Comparison of ENCODE assay signal across 26 cellular contexts in genomic region chr3:138376663-138377062, GRCh38. TPM values are rescaled to one million over a fixed set of nuclear protein-coding genes. Genes with fewer than 3 reads are reported as not detected.
"Had no signal": no experiment of that assay in that cellular context is flagged by ENCODE, and none has a peak within 500 bp of the region (broad histone marks: within the 10 kb centered on the region; RNA-seq: fewer than 3 reads in every experiment).

No MANE protein-coding gene starts in this region.

- H3K4me3 Mint-ChIP-seq: central memory CD8-positive, alpha-beta T cell; dendritic cell treated with granulocyte-macrophage colony-stimulating factor and Interleukin-4, amounts not matched to agents 40 ng/mL and 50 ng/mL, for 4 days; effector memory CD8-positive, alpha-beta T cell; memory B cell; mesothelial cell of epicardium; natural killer cell treated with Interleukin-12 subunit alpha and Interleukin-12 subunit beta and Interleukin-15 and Interleukin-18, amount 100 ng/mL, for 72 hours; neural progenitor cell; stimulated activated naive B cell treated with anti-CD40 and anti-IgM and Interleukin-4, amounts not matched to agents 10 μg/mL and 1 μg/mL and 100 μg/mL, for 72 hours; stimulated activated naive CD8-positive, alpha-beta T cell treated with anti-CD3 and anti-CD28 coated beads, Interleukin-15, amount 100 ng/mL, for 72 hours had no signal

- H3K27me3 Mint-ChIP-seq: dendritic cell treated with granulocyte-macrophage colony-stimulating factor and Interleukin-4, amounts not matched to agents 40 ng/mL and 50 ng/mL, for 4 days had no signal

- DNase-seq: effector memory CD8-positive, alpha-beta T cell; hippocampal formation; kidney glomerular epithelial cell; lower lobe of right lung; nucleus accumbens; ovary; right lobe of liver; stimulated activated CD4-positive, alpha-beta T cell treated with anti-CD3 and anti-CD28 coated beads, Interleukin-2, amount 100 ng/mL, for 24 hours; stimulated activated CD4-positive, alpha-beta T cell treated with anti-CD3 and anti-CD28 coated beads, Interleukin-4, amount 100 ng/mL, for 4 hours; stimulated activated naive B cell treated with anti-CD40 and anti-IgM and Interleukin-4, amounts not matched to agents 10 μg/mL and 1 μg/mL and 100 μg/mL, for 72 hours; stimulated activated naive CD8-positive, alpha-beta T cell treated with anti-CD3 and anti-CD28 coated beads, Interleukin-15, amount 100 ng/mL, for 72 hours; trophoblast cell had no signal

- H3K36me3 ChIP-seq: lower lobe of right lung, neural progenitor cell, ovary, right lobe of liver, thoracic aorta had no signal

- ATAC-seq: effector memory CD8-positive, alpha-beta T cell; left lobe of liver; lower lobe of right lung; natural killer cell treated with Interleukin-12 subunit alpha and Interleukin-12 subunit beta and Interleukin-15 and Interleukin-18, amount 100 ng/mL, for 72 hours; right lobe of liver; stimulated activated naive B cell treated with anti-CD40 and anti-IgM and Interleukin-4, amounts not matched to agents 10 μg/mL and 1 μg/mL and 100 μg/mL, for 72 hours; stimulated activated naive CD8-positive, alpha-beta T cell treated with anti-CD3 and anti-CD28 coated beads, Interleukin-15, amount 100 ng/mL, for 72 hours had no signal

- H3K36me3 Mint-ChIP-seq: natural killer cell treated with Interleukin-12 subunit alpha and Interleukin-12 subunit beta and Interleukin-15 and Interleukin-18, amount 100 ng/mL, for 72 hours; stimulated activated naive B cell treated with anti-CD40 and anti-IgM and Interleukin-4, amounts not matched to agents 10 μg/mL and 1 μg/mL and 100 μg/mL, for 72 hours had no signal

- H3K27me3 ChIP-seq: esophagus muscularis mucosa, neural progenitor cell, ovary, right lobe of liver had no signal

- H3K9me3 ChIP-seq: esophagus muscularis mucosa, lower lobe of right lung, ovary, right lobe of liver, thoracic aorta had no signal

- H3K27ac Mint-ChIP-seq: dendritic cell treated with granulocyte-macrophage colony-stimulating factor and Interleukin-4, amounts not matched to agents 40 ng/mL and 50 ng/mL, for 4 days; effector memory CD8-positive, alpha-beta T cell; memory B cell; mesothelial cell of epicardium; natural killer cell treated with Interleukin-12 subunit alpha and Interleukin-12 subunit beta and Interleukin-15 and Interleukin-18, amount 100 ng/mL, for 72 hours; neural progenitor cell; stimulated activated naive B cell treated with anti-CD40 and anti-IgM and Interleukin-4, amounts not matched to agents 10 μg/mL and 1 μg/mL and 100 μg/mL, for 72 hours; stimulated activated naive CD8-positive, alpha-beta T cell treated with anti-CD3 and anti-CD28 coated beads, Interleukin-15, amount 100 ng/mL, for 72 hours had no signal

- H3K4me1 Mint-ChIP-seq: central memory CD8-positive, alpha-beta T cell had no signal

- H3K4me3 ChIP-seq: esophagus muscularis mucosa, lower lobe of right lung, neural progenitor cell, ovary, right lobe of liver, thoracic aorta had no signal

- H3K27ac ChIP-seq: epithelial cell of prostate, esophagus muscularis mucosa, lower lobe of right lung, neural progenitor cell, right lobe of liver, thoracic aorta had no signal

- H3K4me1 ChIP-seq: neural progenitor cell had no signal

- H3K9me3 Mint-ChIP-seq: central memory CD8-positive, alpha-beta T cell; effector memory CD8-positive, alpha-beta T cell; natural killer cell treated with Interleukin-12 subunit alpha and Interleukin-12 subunit beta and Interleukin-15 and Interleukin-18, amount 100 ng/mL, for 72 hours; neural progenitor cell; stimulated activated naive CD8-positive, alpha-beta T cell treated with anti-CD3 and anti-CD28 coated beads, Interleukin-15, amount 100 ng/mL, for 72 hours had no signal

RNA-seq across cellular contexts. Expression of gene NME9, which starts 47.0 kb away (rescaled TPM):
- total RNA-seq: left lobe of liver; myocyte; natural killer cell treated with Interleukin-12 subunit alpha and Interleukin-12 subunit beta and Interleukin-15 and Interleukin-18, amount 100 ng/mL, for 72 hours; posterior vena cava; right lobe of liver; skeletal muscle tissue; thoracic aorta had no signal
- polyA plus RNA-seq: urinary bladder had no signal

RNA-seq across cellular contexts. Expression of gene ESYT3, which starts 57.8 kb away (rescaled TPM):
- total RNA-seq: natural killer cell treated with Interleukin-12 subunit alpha and Interleukin-12 subunit beta and Interleukin-15 and Interleukin-18, amount 100 ng/mL, for 72 hours had no signal
